ENCODE assay signal across 13 cellular contexts in the genomic region with DNA sequence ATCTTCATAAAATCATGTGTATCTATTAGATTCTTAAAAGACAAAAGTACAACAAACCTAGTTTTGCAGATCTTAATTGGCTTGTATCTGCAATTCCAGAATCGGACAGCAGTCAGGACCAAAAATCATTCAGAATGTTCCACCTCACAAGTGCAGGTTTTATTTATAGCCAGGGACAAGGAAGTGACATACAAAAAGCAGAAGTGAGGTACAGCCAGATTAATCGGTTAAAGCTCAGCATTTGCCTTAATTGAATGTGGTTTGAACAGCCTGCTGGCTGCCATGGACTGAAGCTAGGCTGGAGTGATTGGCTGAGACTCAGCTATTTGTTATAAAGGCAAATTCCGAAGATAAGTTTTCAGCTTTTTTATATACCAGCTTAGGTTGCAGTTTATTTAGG.
DNase-seq lines count a peak whose midpoint lies in the region; ATAC-seq and TF ChIP-seq lines count a peak whose summit lies in the region.
"Had no signal": no experiment of that assay in that cellular context is flagged by ENCODE, and none has a peak within 500 bp of the region (broad histone marks: within the 10 kb centered on the region; RNA-seq: fewer than 3 reads in every experiment).

No MANE protein-coding gene starts in this region.

- H3K4me3 ChIP-seq in thyroid gland (replicated peaks in 1 of 3) = no peak overlapping the region
- H3K4me3 ChIP-seq: GM23248, left lung, transverse colon had no signal

- 49 to 57% methylated on average over 3 of the region's 3 CpGs for whole genome bisulfite sequencing in thyroid gland, 2 donors

- no peak overlapping the region for H3K27ac ChIP-seq in thyroid gland
- H3K27ac ChIP-seq: GM23248, left lung, transverse colon, VCaP had no signal

- H3K9me3 ChIP-seq in thyroid gland = no peaks in the 10 kb centered on the region
- H3K9me3 ChIP-seq: left lung, transverse colon had no signal

- H3K36me3 ChIP-seq in thyroid gland = no peaks in the 10 kb centered on the region
- H3K36me3 ChIP-seq: left lung, transverse colon had no signal

- intact Hi-C loops in thyroid gland (cut with DNase I) = no loop called here

- H3K4me1 ChIP-seq in thyroid gland = no peaks in the 10 kb centered on the region
- H3K4me1 ChIP-seq: left lung, transverse colon had no signal

- H3K27me3 ChIP-seq in thyroid gland = no peaks in the 10 kb centered on the region
- H3K27me3 ChIP-seq: left lung, transverse colon had no signal

- TF ChIP-seq POLR2A in GM18505 (IDR thresholded peaks at IDR 0.05; ENCODE audit: borderline replicate concordance, extremely low read depth, insufficient read depth, insufficient read length) (no peak), thyroid gland (IDR thresholded peaks at IDR 0.05) (no peak)

- DNase-seq in SKM-1 treated with dmso at 0.1 percent for 144 hours (lab: John Stamatoyannopoulos, UW; ENCODE audit: unreplicated experiment) (peak; percentile 77), NCI-H1930 (lab: John Stamatoyannopoulos, UW) (no peak), NCI-H1048 (lab: John Stamatoyannopoulos, UW) (no peak), DMS 273 treated with DMSO at 0.1 percent for 48 hours (lab: John Stamatoyannopoulos, UW) (no peak), thyroid gland (no peak)
- DNase-seq: GM23248, left lung, NCI-H2029, transverse colon had no signal

- ATAC-seq in GM18505 (IDR thresholded peaks at IDR 0.05; ENCODE audit: unreplicated experiment) = peak; percentile 99
- ATAC-seq in GM21515 (IDR thresholded peaks at IDR 0.05; ENCODE audit: unreplicated experiment) = peak; percentile 85
- ATAC-seq in HG03342 (IDR thresholded peaks at IDR 0.05; ENCODE audit: unreplicated experiment) = peak; percentile 98
- ATAC-seq: left lung had no signal

- TF ChIP-seq CTCF in thyroid gland (IDR thresholded peaks at IDR 0.05) = no peak
